In genomic region chr10:44650576-44651394, GRCh38 we compare ENCODE assay signal across 18 cellular contexts.
DNase-seq lines count a peak whose midpoint lies in the region; ATAC-seq and TF ChIP-seq lines count a peak whose summit lies in the region.
"Had no signal": no experiment of that assay in that cellular context is flagged by ENCODE, and none has a peak within 500 bp of the region (broad histone marks: within the 10 kb centered on the region; RNA-seq: fewer than 3 reads in every experiment).

No MANE protein-coding gene starts in this region.

- H3K27ac ChIP-seq in GM23338 (ENCODE audit: low read depth) (no peak overlapping the region), testis (no peak overlapping the region), WERI-Rb-1 (no peak overlapping the region)
- H3K27ac ChIP-seq: adrenal gland, tibial artery had no signal

- no peaks in the 10 kb centered on the region for H4K20me1 ChIP-seq in GM23338 (replicated peaks; ENCODE audit: insufficient read depth)

- H3K27me3 ChIP-seq in GM23338 (ENCODE audit: insufficient read depth), result no peaks in the 10 kb centered on the region
- no peaks in the 10 kb centered on the region for H3K27me3 ChIP-seq in adipocyte (replicated peaks; ENCODE audit: control insufficient read depth, insufficient read depth, low read length)
- H3K27me3 ChIP-seq in testis, result no peaks in the 10 kb centered on the region
- H3K27me3 ChIP-seq in WERI-Rb-1 (ENCODE audit: insufficient read depth, low read depth, severe bottlenecking), result peaks cover 51% of the 10 kb centered on the region
- H3K27me3 ChIP-seq: adrenal gland, tibial artery had no signal

- TF ChIP-seq POLR2A in testis (IDR thresholded peaks at IDR 0.05), result no peak

- no peaks in the 10 kb centered on the region for H3F3A ChIP-seq in GM23338 (replicated peaks; ENCODE audit: low read depth)

- H3K27me3 Mint-ChIP-seq in GM23338 (ENCODE audit: insufficient read depth, low read depth, poor library complexity), result peaks cover 5% of the 10 kb centered on the region
- H3K27me3 Mint-ChIP-seq in activated naive CD8-positive, alpha-beta T cell treated with anti-CD3 and anti-CD28 coated beads for 36 hours, result no peaks in the 10 kb centered on the region

- 0 out of 3 replicates have a peak, but pooled peaks cover 5% of the 10 kb centered on the region for H3K4me1 Mint-ChIP-seq in GM23338
- no peaks in the 10 kb centered on the region for H3K4me1 Mint-ChIP-seq in activated naive CD8-positive, alpha-beta T cell treated with anti-CD3 and anti-CD28 coated beads for 36 hours
- H3K4me1 Mint-ChIP-seq: naive B cell; stimulated activated effector memory CD8-positive, alpha-beta T cell treated with anti-CD3 and anti-CD28 coated beads, Interleukin-12 subunit alpha, Interleukin-12 subunit beta, amount 100 ng/mL, for 72 hours had no signal

- H3K9me2 ChIP-seq in GM23338 (ENCODE audit: insufficient read depth), result no peaks in the 10 kb centered on the region

- no peaks in the 10 kb centered on the region for H3K9me3 ChIP-seq in adipocyte (ENCODE audit: control insufficient read depth, low read length)
- no peaks in the 10 kb centered on the region for H3K9me3 ChIP-seq in testis
- no peaks in the 10 kb centered on the region for H3K9me3 ChIP-seq in WERI-Rb-1 (ENCODE audit: severe bottlenecking)
- H3K9me3 ChIP-seq: adrenal gland, tibial artery had no signal

- intact Hi-C loops in left ventricle myocardium superior (cut with micrococcal nuclease), result no loop called here
- intact Hi-C loops in testis (cut with DNase I; ENCODE audit: low total_unique reads), result no loop called here

- H3K4me3 Mint-ChIP-seq in GM23338, result no peak overlapping the region
- no peak overlapping the region for H3K4me3 Mint-ChIP-seq in activated naive CD8-positive, alpha-beta T cell treated with anti-CD3 and anti-CD28 coated beads for 36 hours
- H3K4me3 Mint-ChIP-seq: naive B cell; stimulated activated effector memory CD8-positive, alpha-beta T cell treated with anti-CD3 and anti-CD28 coated beads, Interleukin-12 subunit alpha, Interleukin-12 subunit beta, amount 100 ng/mL, for 72 hours had no signal

- no peak overlapping the region for H3K4me2 ChIP-seq in GM23338

- H3K9me3 Mint-ChIP-seq in GM23338, result no peaks in the 10 kb centered on the region
- H3K9me3 Mint-ChIP-seq in activated naive CD8-positive, alpha-beta T cell treated with anti-CD3 and anti-CD28 coated beads for 36 hours, result no peaks in the 10 kb centered on the region

- H3K4me1 ChIP-seq in GM23338 (ENCODE audit: insufficient read depth) (no peaks in the 10 kb centered on the region), adipocyte (ENCODE audit: control insufficient read depth, insufficient read depth, low read length) (peaks cover 31% of the 10 kb centered on the region), testis (no peaks in the 10 kb centered on the region)
- H3K4me1 ChIP-seq: adrenal gland had no signal

- ATAC-seq in GM23338 (no peak; the same call in 2 of the 3 replicates), left ventricle myocardium superior (peak; percentile 70), HG02798 (IDR thresholded peaks at IDR 0.05; ENCODE audit: poor library complexity, unreplicated experiment) (no peak)
- ATAC-seq: HCT116; stimulated activated effector memory CD8-positive, alpha-beta T cell treated with anti-CD3 and anti-CD28 coated beads, Interleukin-12 subunit alpha, Interleukin-12 subunit beta, amount 100 ng/mL, for 72 hours had no signal

- no peak overlapping the region for H3K27ac Mint-ChIP-seq in GM23338
- H3K27ac Mint-ChIP-seq in activated naive CD8-positive, alpha-beta T cell treated with anti-CD3 and anti-CD28 coated beads for 36 hours, result no peak overlapping the region
- H3K27ac Mint-ChIP-seq: naive B cell; stimulated activated effector memory CD8-positive, alpha-beta T cell treated with anti-CD3 and anti-CD28 coated beads, Interleukin-12 subunit alpha, Interleukin-12 subunit beta, amount 100 ng/mL, for 72 hours had no signal

- 56 to 57% methylated on average over 7 of the region's 7 CpGs for WGBS in testis, 2 donors

- TF ChIP-seq CTCF in GM23338 (conservative IDR thresholded peaks at IDR 0.05; ENCODE audit: low read depth in 2 of 2), result no peak
- TF ChIP-seq CTCF in testis (IDR thresholded peaks at IDR 0.05), result no peak
- TF ChIP-seq CTCF in WERI-Rb-1 (IDR thresholded peaks at IDR 0.05; ENCODE audit: low read depth, low read length), result no peak

- H3K36me3 ChIP-seq in GM23338 (ENCODE audit: insufficient read depth) (no peaks in the 10 kb centered on the region), adipocyte (ENCODE audit: control insufficient read depth, insufficient read depth, low read length, severe bottlenecking) (no peaks in the 10 kb centered on the region), testis (ENCODE audit: low read depth, missing control alignments) (no peaks in the 10 kb centered on the region), WERI-Rb-1 (no peaks in the 10 kb centered on the region)
- H3K36me3 ChIP-seq: adrenal gland, tibial artery had no signal

- H3K79me2 ChIP-seq in GM23338 (replicated peaks; ENCODE audit: insufficient read depth), result no peaks in the 10 kb centered on the region

- no peak overlapping the region for H3K4me3 ChIP-seq in GM23338
- H3K4me3 ChIP-seq in adipocyte (ENCODE audit: low read length), result peak overlapping the region; percentile 7
- no peak overlapping the region for H3K4me3 ChIP-seq in testis
- H3K4me3 ChIP-seq in WERI-Rb-1 (ENCODE audit: low read depth, low read length), result no peak overlapping the region
- H3K4me3 ChIP-seq: adrenal gland, tibial artery had no signal

- DNase-seq in GM23338 (ENCODE audit: low spot score), result no peak
- peak; percentile 42 for DNase-seq in adipocyte (ENCODE audit: low read depth)
- DNase-seq in left ventricle myocardium superior, result peak; percentile 43
- peak; percentile 22 for DNase-seq in testis
- no peak for DNase-seq in WERI-Rb-1
- DNase-seq in activated naive CD8-positive, alpha-beta T cell treated with anti-CD3 and anti-CD28 coated beads for 36 hours, result no peak
- DNase-seq: activated CD4-positive, CD25-positive, alpha-beta regulatory T cell; foreskin melanocyte; naive B cell; NCI-H187 treated with DMSO at 0.1 percent for 48 hours; NCI-H524; SIG-M5; stimulated activated CD4-positive, alpha-beta T cell treated with anti-CD3 and anti-CD28 coated beads, Interleukin-12 subunit alpha, Interleukin-12 subunit beta, amount 100 ng/mL, for 4 hours; tibial artery had no signal

- H3K9ac ChIP-seq in adipocyte (ENCODE audit: low read length), result no peak overlapping the region

- peak overlapping the region; percentile 85 for H2AFZ ChIP-seq in GM23338

- no peaks in the 10 kb centered on the region for H3K36me3 Mint-ChIP-seq in GM23338 (ENCODE audit: low read depth)
- H3K36me3 Mint-ChIP-seq in activated naive CD8-positive, alpha-beta T cell treated with anti-CD3 and anti-CD28 coated beads for 36 hours, result no peaks in the 10 kb centered on the region
- H3K36me3 Mint-ChIP-seq: naive B cell; stimulated activated effector memory CD8-positive, alpha-beta T cell treated with anti-CD3 and anti-CD28 coated beads, Interleukin-12 subunit alpha, Interleukin-12 subunit beta, amount 100 ng/mL, for 72 hours had no signal

TF ChIP-seq in GM23338, 12 proteins besides CTCF, POLR2A, EP300 and RAD21:
- TF ChIP-seq NANOG (IDR thresholded peaks at IDR 0.05; ENCODE audit: borderline replicate concordance) (no peak), ETS1 (IDR thresholded peaks at IDR 0.05) (no peak), STAT1 (IDR thresholded peaks at IDR 0.05; ENCODE audit: unreplicated experiment) (no peak), CREB1 (CRISPR knock-in tag; IDR thresholded peaks at IDR 0.05; ENCODE audit: low read depth) (no peak)

Comparison
In these comparisons a context has a peak if more than half of its experiments do, and no peak if none do; other contexts are left out.
1. DNase-seq: peak in adipocyte (single experiment), left ventricle myocardium superior (single experiment) and testis (single experiment); none in GM23338 (single experiment), WERI-Rb-1 (single experiment) and activated naive CD8-positive, alpha-beta T cell treated with anti-CD3 and anti-CD28 coated beads for 36 hours (single experiment).